Comparison of ENCODE assay signal across 2 cellular contexts in the genomic region with DNA sequence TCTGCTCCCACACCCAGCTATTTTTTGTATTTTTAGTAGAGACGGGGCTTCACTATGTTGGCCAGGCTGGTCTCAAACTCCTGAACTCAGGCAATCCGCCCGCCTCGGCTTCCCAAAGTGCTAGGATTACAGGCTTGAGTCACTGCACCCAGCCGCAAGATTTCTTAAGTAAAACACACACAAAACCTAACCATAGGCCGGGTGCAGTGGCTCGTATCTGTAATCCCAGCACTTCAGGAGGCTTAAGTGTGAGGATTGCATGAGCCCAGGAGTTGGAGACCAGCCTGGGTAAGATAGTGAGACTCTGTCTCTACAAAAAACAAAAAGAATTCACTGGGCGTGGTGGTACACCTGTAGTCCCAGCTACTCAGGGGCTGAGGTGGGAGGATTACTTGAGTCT. TPM values are rescaled to one million over a fixed set of nuclear protein-coding genes. Genes with fewer than 3 reads are reported as not detected.
"Had no signal": no experiment of that assay in that cellular context is flagged by ENCODE, and none has a peak within 500 bp of the region (broad histone marks: within the 10 kb centered on the region; RNA-seq: fewer than 3 reads in every experiment).

No MANE protein-coding gene starts in this region.

RNA-seq across cellular contexts. Expression of gene PRRT1, which starts 51.5 kb away (rescaled TPM):
- total RNA-seq: dermis blood vessel endothelial cell, epithelial cell of proximal tubule had no signal
